In the genomic region with DNA sequence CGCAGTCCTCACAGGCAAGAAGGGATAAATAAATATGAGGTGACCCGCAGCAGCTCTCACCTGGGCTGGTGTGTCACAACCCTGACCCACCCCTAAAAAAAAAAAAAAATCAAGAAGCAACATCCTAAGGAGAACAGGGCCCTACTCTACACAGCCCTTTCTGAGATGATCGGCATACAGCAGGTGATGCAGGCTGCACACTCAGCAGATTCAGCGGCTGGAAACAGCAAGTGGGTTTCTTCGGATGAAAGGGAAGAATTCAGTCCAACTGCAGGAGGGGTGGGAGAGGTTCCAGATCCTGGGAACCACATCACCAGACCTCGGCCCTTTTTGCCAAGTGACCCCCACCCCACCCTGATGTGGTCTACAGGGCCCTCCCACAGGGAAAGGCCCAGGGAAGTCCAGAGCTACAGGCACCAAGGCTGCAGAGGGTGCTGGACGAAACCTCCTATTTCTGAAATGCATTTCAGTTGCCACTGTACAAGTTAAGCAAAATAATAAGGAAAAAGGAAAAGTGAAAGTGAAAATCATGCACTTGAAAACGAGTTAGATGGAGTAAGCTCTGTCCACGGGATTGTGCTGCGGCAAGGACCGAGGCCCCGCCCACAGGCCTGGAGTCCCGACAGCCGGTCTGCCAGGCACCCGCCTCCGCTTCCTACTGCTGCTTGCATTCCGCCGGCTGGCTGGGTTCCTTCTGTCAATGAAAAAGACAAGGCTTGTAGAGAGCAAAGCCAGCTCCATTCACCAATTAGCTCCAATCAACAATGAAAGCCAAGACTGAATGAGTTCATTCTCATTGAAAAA, we compare ENCODE assay signal across 9 cellular contexts. TPM values are rescaled to one million over a fixed set of nuclear protein-coding genes. Genes with fewer than 3 reads are reported as not detected.
DNase-seq lines count a peak whose midpoint lies in the region; ATAC-seq and TF ChIP-seq lines count a peak whose summit lies in the region.
"Had no signal": no experiment of that assay in that cellular context is flagged by ENCODE, and none has a peak within 500 bp of the region (broad histone marks: within the 10 kb centered on the region; RNA-seq: fewer than 3 reads in every experiment).

No MANE protein-coding gene starts in this region.

- no peak overlapping the region for H2BK5ac ChIP-seq in H9 (ENCODE audit: insufficient read length, low read length)

- DNase-seq in H9: peak; percentile 88
- DNase-seq in activated T-helper 2 cell treated with anti-CD3 and anti-CD28 coated beads, Interferon-gamma antibody, Interleukin-2, Interleukin-4, amounts not matched to agents 10 μg/mL and 5 μg/mL and 100 μg/mL, durations not matched to agents 14 hours and 24 hours and 36 hours (ENCODE audit: low spot score): peak; percentile 62
- DNase-seq in fibroblast of the aortic adventitia (ENCODE audit: low read depth): peak; percentile 91
- peak in 7 of 9 donors; percentile 33 to 65 (median 48) for DNase-seq in naive thymus-derived CD4-positive, alpha-beta T cell
- DNase-seq in thoracic aorta (ENCODE audit: low spot score): peak; percentile 61
- no peak for DNase-seq in NCI-H187 (lab: John Stamatoyannopoulos, UW)

- no peak overlapping the region for H3K9ac ChIP-seq in H9 (ENCODE audit: extremely low read depth, insufficient read length, low read length)

- peak overlapping the region; percentile 60 for H3K4me3 ChIP-seq in fibroblast of the aortic adventitia (ENCODE audit: low read depth, low read length)
- no peak overlapping the region for H3K4me3 ChIP-seq in naive thymus-derived CD4-positive, alpha-beta T cell (ENCODE audit: low read length)
- H3K4me3 ChIP-seq in thoracic aorta: peak overlapping the region; percentile 66

- H4K8ac ChIP-seq in H9 (replicated peaks; ENCODE audit: insufficient read length, low read depth, low read length): no peak overlapping the region

- no peak overlapping the region for H4K91ac ChIP-seq in H9 (ENCODE audit: insufficient read length, low read depth, low read length)

- no peak overlapping the region for H2BK12ac ChIP-seq in H9 (ENCODE audit: insufficient read length, low read depth, low read length)

- no peak overlapping the region for H2AK5ac ChIP-seq in H9 (ENCODE audit: insufficient read length, low read length)

- peaks cover 34 to 61% (median 54%) of the 10 kb centered on the region in 3 experiments; a peak in 6 of 7 replicates for H3K36me3 Mint-ChIP-seq in H9 (ENCODE audit: insufficient read depth in 1 of 3, low read depth in 3 of 3)
- H3K36me3 Mint-ChIP-seq in activated T-helper 2 cell treated with anti-CD3 and anti-CD28 coated beads, Interferon-gamma antibody, Interleukin-2, Interleukin-4, amounts not matched to agents 10 μg/mL and 5 μg/mL and 100 μg/mL, durations not matched to agents 14 hours and 24 hours and 36 hours (ENCODE audit: low read depth): peaks cover 65% of the 10 kb centered on the region
- H3K36me3 Mint-ChIP-seq in naive thymus-derived CD4-positive, alpha-beta T cell: peaks cover 8 to 26% (median 15%) of the 10 kb centered on the region in 5 donors

- no peak overlapping the region for H3T11ph ChIP-seq in H9 (ENCODE audit: low read length)

- POLR2A ChIA-PET in naive thymus-derived CD4-positive, alpha-beta T cell (lab: Charles Lee): interaction anchor here (0.7 to 0.9 kb wide), 2 partner anchors 13 to 91 kb away, joined by 3 read pairs; no protein-coding TSS in a partner anchor

- no peaks in the 10 kb centered on the region for H4K20me1 ChIP-seq in H9 (ENCODE audit: control insufficient read depth, insufficient read depth, insufficient read length)

- H3K27me3 Mint-ChIP-seq in H9 (ENCODE audit: low read depth): no peaks in the 10 kb centered on the region
- H3K27me3 Mint-ChIP-seq in activated T-helper 2 cell treated with anti-CD3 and anti-CD28 coated beads, Interferon-gamma antibody, Interleukin-2, Interleukin-4, amounts not matched to agents 10 μg/mL and 5 μg/mL and 100 μg/mL, durations not matched to agents 14 hours and 24 hours and 36 hours (ENCODE audit: low read depth): no peaks in the 10 kb centered on the region
- no peaks in the 10 kb centered on the region for H3K27me3 Mint-ChIP-seq in naive thymus-derived CD4-positive, alpha-beta T cell

- H3K14ac ChIP-seq in H9 (ENCODE audit: insufficient read depth, low read length): no peak overlapping the region

- H2AFZ ChIP-seq in H9 (ENCODE audit: low read length): no peak overlapping the region

- no peak overlapping the region for H4K5ac ChIP-seq in H9 (ENCODE audit: insufficient read length, low read depth, low read length)

- ATAC-seq in naive thymus-derived CD4-positive, alpha-beta T cell: peak; percentile 52
- ATAC-seq in thoracic aorta (ENCODE audit: insufficient number of reproducible peaks, low FRiP score, low read depth): peak; percentile 64
- no peak for ATAC-seq in HG03460 (IDR thresholded peaks at IDR 0.05; ENCODE audit: unreplicated experiment)
- ATAC-seq in HG03442 (IDR thresholded peaks at IDR 0.05; ENCODE audit: unreplicated experiment): no peak

- H2BK20ac ChIP-seq in H9 (ENCODE audit: low read depth, low read length, poor library complexity, severe bottlenecking): no peak overlapping the region

- CTCF ChIA-PET in naive thymus-derived CD4-positive, alpha-beta T cell (lab: Charles Lee): interaction anchor here (0.9 kb wide), 1 partner anchor 57 kb away, joined by 3 read pairs; no protein-coding TSS in a partner anchor

- H3K9me3 ChIP-seq in H9 (ENCODE audit: control insufficient read depth, low read depth, low read length) (no peaks in the 10 kb centered on the region), thoracic aorta (no peaks in the 10 kb centered on the region)
- no peaks in the 10 kb centered on the region for H3K9me3 ChIP-seq in naive thymus-derived CD4-positive, alpha-beta T cell (ENCODE audit: control insufficient read depth in 2 of 3, low read length in 3 of 3)
- H3K9me3 ChIP-seq: neutrophil had no signal

- H3K4me2 ChIP-seq in H9 (ENCODE audit: insufficient read depth, insufficient read length, low read length): no peak overlapping the region

- no peak overlapping the region; a peak in 2 of 5 replicates for H3K4me3 Mint-ChIP-seq in H9
- H3K4me3 Mint-ChIP-seq in activated T-helper 2 cell treated with anti-CD3 and anti-CD28 coated beads, Interferon-gamma antibody, Interleukin-2, Interleukin-4, amounts not matched to agents 10 μg/mL and 5 μg/mL and 100 μg/mL, durations not matched to agents 14 hours and 24 hours and 36 hours (ENCODE audit: low read depth): no peak overlapping the region
- H3K4me3 Mint-ChIP-seq in naive thymus-derived CD4-positive, alpha-beta T cell: peak overlapping the region; percentile 25 to 76 (median 56)

- no peaks in the 10 kb centered on the region for H3K79me1 ChIP-seq in H9 (ENCODE audit: insufficient read depth, low read depth, low read length, poor library complexity, severe bottlenecking)

- H3K18ac ChIP-seq in H9 (ENCODE audit: insufficient read length, low read depth, low read length): no peak overlapping the region

- no peak overlapping the region for H3K23ac ChIP-seq in H9 (ENCODE audit: insufficient read length, low read depth, low read length)

- no peak overlapping the region for H2BK15ac ChIP-seq in H9 (ENCODE audit: low read depth, low read length)

- intact Hi-C loops in activated T-helper 2 cell treated with anti-CD3 and anti-CD28 coated beads, Interferon-gamma antibody, Interleukin-2, Interleukin-4, amounts not matched to agents 10 μg/mL and 5 μg/mL and 100 μg/mL, durations not matched to agents 14 hours and 24 hours and 36 hours (cut with micrococcal nuclease): loop anchor here (5.0 kb wide), 1 partner anchor 42 kb away; no protein-coding TSS in a partner anchor
- intact Hi-C loops in naive thymus-derived CD4-positive, alpha-beta T cell (cut with micrococcal nuclease): loop anchor here (2.0 to 5.0 kb wide), 3 partner anchors 43 to 413 kb away; a partner anchor contains a TSS

- H3K4ac ChIP-seq in H9 (ENCODE audit: low read depth, low read length): no peak overlapping the region

- no peak overlapping the region for H2BK120ac ChIP-seq in H9 (ENCODE audit: low read depth, low read length, poor library complexity, severe bottlenecking)

- H3K36me3 ChIP-seq in naive thymus-derived CD4-positive, alpha-beta T cell (ENCODE audit: control insufficient read depth in 2 of 3, insufficient read depth in 3 of 3, low read length in 3 of 3): peaks cover 0 to 29% (median 21%) of the 10 kb centered on the region in 3 experiments
- H3K36me3 ChIP-seq in thoracic aorta: peaks cover 13% of the 10 kb centered on the region

- H3K79me2 ChIP-seq in H9 (ENCODE audit: insufficient read depth, low read length): no peaks in the 10 kb centered on the region

- no peaks in the 10 kb centered on the region for H3K9me3 Mint-ChIP-seq in H9
- no peaks in the 10 kb centered on the region for H3K9me3 Mint-ChIP-seq in activated T-helper 2 cell treated with anti-CD3 and anti-CD28 coated beads, Interferon-gamma antibody, Interleukin-2, Interleukin-4, amounts not matched to agents 10 μg/mL and 5 μg/mL and 100 μg/mL, durations not matched to agents 14 hours and 24 hours and 36 hours
- no peaks in the 10 kb centered on the region for H3K9me3 Mint-ChIP-seq in naive thymus-derived CD4-positive, alpha-beta T cell

- H3K56ac ChIP-seq in H9 (ENCODE audit: insufficient read length, low read depth, low read length): no peak overlapping the region

- H3K27ac ChIP-seq in H9 (ENCODE audit: insufficient read length, low read depth, low read length): no peak overlapping the region
- peak overlapping the region; percentile 41 for H3K27ac ChIP-seq in naive thymus-derived CD4-positive, alpha-beta T cell (ENCODE audit: low read depth, low read length)
- peak overlapping the region; percentile 25 to 64 for H3K27ac ChIP-seq in thoracic aorta
- H3K27ac ChIP-seq: neutrophil had no signal

- peak overlapping the region in 2 of 3 experiments; percentile 57 to 62; a peak in 4 of 7 replicates for H3K27ac Mint-ChIP-seq in H9
- H3K27ac Mint-ChIP-seq in activated T-helper 2 cell treated with anti-CD3 and anti-CD28 coated beads, Interferon-gamma antibody, Interleukin-2, Interleukin-4, amounts not matched to agents 10 μg/mL and 5 μg/mL and 100 μg/mL, durations not matched to agents 14 hours and 24 hours and 36 hours: peak overlapping the region; percentile 33
- H3K27ac Mint-ChIP-seq in naive thymus-derived CD4-positive, alpha-beta T cell: peak overlapping the region; percentile 0 to 86 (median 80)

- no peak for TF ChIP-seq CTCF in H9 (conservative IDR thresholded peaks at IDR 0.05)
- no peak for TF ChIP-seq CTCF in fibroblast of the aortic adventitia (IDR thresholded peaks at IDR 0.05; ENCODE audit: insufficient read depth, low read length)
- TF ChIP-seq CTCF in thoracic aorta (IDR thresholded peaks at IDR 0.05): no peak

- no peaks in the 10 kb centered on the region for H3K27me3 ChIP-seq in H9 (ENCODE audit: insufficient read depth, low read length)
- H3K27me3 ChIP-seq in naive thymus-derived CD4-positive, alpha-beta T cell (ENCODE audit: control insufficient read depth in 2 of 2, insufficient read depth in 2 of 2, low read length in 2 of 2): no peaks in the 10 kb centered on the region
- H3K27me3 ChIP-seq in thoracic aorta (replicated peaks; ENCODE audit: insufficient read depth): no peaks in the 10 kb centered on the region
- H3K27me3 ChIP-seq: neutrophil had no signal

- no peaks in the 10 kb centered on the region for H3K23me2 ChIP-seq in H9 (ENCODE audit: insufficient read length, low read depth, low read length, poor library complexity, severe bottlenecking)

- peaks cover 32 to 38% of the 10 kb centered on the region in 2 experiments for H3K4me1 Mint-ChIP-seq in H9
- H3K4me1 Mint-ChIP-seq in activated T-helper 2 cell treated with anti-CD3 and anti-CD28 coated beads, Interferon-gamma antibody, Interleukin-2, Interleukin-4, amounts not matched to agents 10 μg/mL and 5 μg/mL and 100 μg/mL, durations not matched to agents 14 hours and 24 hours and 36 hours (ENCODE audit: low read depth): peaks cover 36% of the 10 kb centered on the region
- H3K4me1 Mint-ChIP-seq in naive thymus-derived CD4-positive, alpha-beta T cell: peaks cover 27 to 66% (median 59%) of the 10 kb centered on the region in 7 donors

- no CpG with 5 or more reads among the region's 18 CpGs for WGBS in H9 (ENCODE audit: extremely low coverage, insufficient read length, low lambda C conversion rate)

- H3K4me1 ChIP-seq in H9 (ENCODE audit: insufficient read depth, low read length) (peaks cover 5% of the 10 kb centered on the region; the same call in 1 of the 2 replicates), thoracic aorta (ENCODE audit: control insufficient read depth in 1 of 2, low read depth in 2 of 2) (peaks cover 11 to 32% of the 10 kb centered on the region in 2 donors)
- H3K4me1 ChIP-seq in naive thymus-derived CD4-positive, alpha-beta T cell (ENCODE audit: control insufficient read depth in 2 of 2, insufficient read depth in 2 of 2, low read length in 2 of 2): peaks cover 0 to 17% of the 10 kb centered on the region in 2 donors

RNA-seq across cellular contexts. Expression of a gene that starts 15.9 kb away (rescaled TPM):
- 41.5 and 42.8 TPM in 2 replicates for total RNA-seq in H9 (2021)
- total RNA-seq in activated T-helper 2 cell treated with anti-CD3 and anti-CD28 coated beads, Interferon-gamma antibody, Interleukin-2, Interleukin-4, amounts not matched to agents 10 μg/mL and 5 μg/mL and 100 μg/mL, durations not matched to agents 14 hours and 24 hours and 36 hours: 34.5 and 34.7 TPM in 2 replicates
- 1.2 and 3.8 TPM in 2 replicates for total RNA-seq in fibroblast of the aortic adventitia (ENCODE audit: low replicate concordance)
- total RNA-seq in naive thymus-derived CD4-positive, alpha-beta T cell: 1 to 10 TPM in 3 of 5 experiments, not detected in 2; 2.5 to 7.9 (median 4.5) TPM
- not detected for polyA plus RNA-seq in naive thymus-derived CD4-positive, alpha-beta T cell
- 10 to 100 TPM; 14.4 to 21.3 TPM for total RNA-seq in thoracic aorta

RNA-seq across cellular contexts. Expression of a gene that starts 47.0 kb away (rescaled TPM):
- 212 and 217 TPM in 2 replicates for total RNA-seq in H9 (2021)
- 267 and 286 TPM in 2 replicates for total RNA-seq in activated T-helper 2 cell treated with anti-CD3 and anti-CD28 coated beads, Interferon-gamma antibody, Interleukin-2, Interleukin-4, amounts not matched to agents 10 μg/mL and 5 μg/mL and 100 μg/mL, durations not matched to agents 14 hours and 24 hours and 36 hours
- 99.6 and 111 TPM in 2 replicates for total RNA-seq in fibroblast of the aortic adventitia (ENCODE audit: low replicate concordance)
- total RNA-seq in naive thymus-derived CD4-positive, alpha-beta T cell: 100 to 1,000 TPM; 245 to 356 (median 294) TPM
- 100 to 1,000 TPM; 134 to 172 TPM for polyA plus RNA-seq in naive thymus-derived CD4-positive, alpha-beta T cell
- 10 to 100 TPM; 62.8 to 83.7 TPM for total RNA-seq in thoracic aorta

RNA-seq across cellular contexts. Expression of a gene that starts 59.6 kb away (rescaled TPM):
- total RNA-seq in H9 (2021) (15.4 and 17.8 TPM in 2 replicates), fibroblast of the aortic adventitia (ENCODE audit: low replicate concordance) (4.2 and 76.6 TPM in 2 replicates), thoracic aorta (10 to 100 TPM; 17.1 to 25.0 TPM)
- 1.7 TPM in 2 replicates for total RNA-seq in activated T-helper 2 cell treated with anti-CD3 and anti-CD28 coated beads, Interferon-gamma antibody, Interleukin-2, Interleukin-4, amounts not matched to agents 10 μg/mL and 5 μg/mL and 100 μg/mL, durations not matched to agents 14 hours and 24 hours and 36 hours
- total RNA-seq in naive thymus-derived CD4-positive, alpha-beta T cell: 10 to 100 TPM in 1 of 5 experiments, 1 to 10 TPM in 3, under 1 TPM in 1; 0.53 to 36.0 (median 6.0) TPM
- under 1 TPM; 0.35 to 0.94 TPM for polyA plus RNA-seq in naive thymus-derived CD4-positive, alpha-beta T cell

Comparison
In these comparisons a context has a peak if more than half of its experiments do, and no peak if none do; other contexts are left out.
1. DNase-seq: peak in H9 (single experiment), activated T-helper 2 cell treated with anti-CD3 and anti-CD28 coated beads, Interferon-gamma antibody, Interleukin-2, Interleukin-4, amounts not matched to agents 10 μg/mL and 5 μg/mL and 100 μg/mL, durations not matched to agents 14 hours and 24 hours and 36 hours (single experiment), fibroblast of the aortic adventitia (single experiment), naive thymus-derived CD4-positive, alpha-beta T cell (7 of 9) and thoracic aorta (single experiment); none in NCI-H187 (0 of 2).
2. H3K4me3 Mint-ChIP-seq: peak in naive thymus-derived CD4-positive, alpha-beta T cell (10 of 10); none in H9 (0 of 2) and activated T-helper 2 cell treated with anti-CD3 and anti-CD28 coated beads, Interferon-gamma antibody, Interleukin-2, Interleukin-4, amounts not matched to agents 10 μg/mL and 5 μg/mL and 100 μg/mL, durations not matched to agents 14 hours and 24 hours and 36 hours (single experiment).
3. ATAC-seq: peak in naive thymus-derived CD4-positive, alpha-beta T cell (single experiment) and thoracic aorta (single experiment); none in HG03460 (single experiment) and HG03442 (single experiment).
4. Peak in every context shown above with its lines, with median percentiles within 50 percentile points of each other: H3K27ac Mint-ChIP-seq.